In the genomic region with DNA sequence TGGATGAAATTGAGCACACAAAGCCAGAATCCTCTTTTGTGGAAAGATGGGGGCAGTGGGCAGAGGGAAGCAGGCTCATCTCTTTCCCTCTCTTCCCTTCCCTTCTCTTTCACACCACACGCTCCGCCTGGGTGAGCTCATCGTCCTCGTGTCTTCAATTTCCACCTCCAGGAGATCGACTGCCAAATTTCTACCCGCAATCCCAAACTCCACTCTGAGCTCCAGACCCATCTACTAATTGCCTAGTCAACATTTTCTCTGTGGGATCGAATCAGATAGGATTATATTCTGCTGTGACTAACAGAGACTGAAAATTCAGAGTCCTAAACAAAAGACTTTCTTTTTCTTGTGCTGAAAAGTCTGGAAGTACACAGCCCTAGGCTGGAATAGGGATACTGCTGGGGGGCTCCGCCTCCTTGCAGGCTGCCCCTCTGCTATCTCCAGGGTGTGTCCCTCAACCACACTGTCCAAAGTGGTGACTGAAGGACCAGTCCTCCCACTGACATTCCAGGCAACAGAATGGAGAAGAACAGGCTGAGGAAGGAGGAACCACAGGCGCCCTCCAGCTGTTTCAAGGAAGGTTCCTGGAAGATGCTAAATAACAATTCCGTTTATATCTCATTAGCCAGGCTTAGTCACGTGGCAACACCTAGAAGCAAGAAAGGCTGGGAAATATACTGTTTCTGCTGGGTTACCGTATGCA, we compare ENCODE assay signal across 7 cellular contexts. TPM values are rescaled to one million over a fixed set of nuclear protein-coding genes. Genes with fewer than 3 reads are reported as not detected.
DNase-seq lines count a peak whose midpoint lies in the region; TF ChIP-seq lines count a peak whose summit lies in the region.
"Had no signal": no experiment of that assay in that cellular context is flagged by ENCODE, and none has a peak within 500 bp of the region (broad histone marks: within the 10 kb centered on the region; RNA-seq: fewer than 3 reads in every experiment).

No MANE protein-coding gene starts in this region.

- POLR2A ChIA-PET in RWPE1 (lab: Yijun Ruan, JAX; ENCODE audit: low non-redundant PET) = no interaction called here

- H3K18ac ChIP-seq in mesenchymal stem cell (ENCODE audit: low read depth in 1 of 2, low read length in 2 of 2) = no peak overlapping the region

- peaks cover 2% of the 10 kb centered on the region for H3K4me1 ChIP-seq in mesenchymal stem cell (ENCODE audit: control insufficient read depth, insufficient read depth, low read depth, low read length)

- H3K9ac ChIP-seq in mesenchymal stem cell (ENCODE audit: low read length) = peak overlapping the region; percentile 84

- H4K91ac ChIP-seq in mesenchymal stem cell (ENCODE audit: low read length) = no peak overlapping the region

- H3K4ac ChIP-seq in mesenchymal stem cell (ENCODE audit: low read depth in 1 of 2, low read length in 2 of 2) = no peak overlapping the region

- H3K27ac ChIP-seq in mesenchymal stem cell (ENCODE audit: low read length, poor library complexity, severe bottlenecking) = no peak overlapping the region
- H3K27ac ChIP-seq in RWPE1 = no peak overlapping the region
- H3K27ac ChIP-seq: VCaP had no signal

- DNase-seq in AG09319 (ENCODE audit: extremely low read depth, low read depth) (peak; percentile 8), mesenchymal stem cell (no peak), NCI-H2196 (lab: John Stamatoyannopoulos, UW; ENCODE audit: unreplicated experiment) (no peak), RWPE1 (ENCODE audit: low spot score) (no peak)
- no peak for DNase-seq in central memory CD4-positive, alpha-beta T cell

- no peak overlapping the region for H2AK5ac ChIP-seq in mesenchymal stem cell (ENCODE audit: low read length, severe bottlenecking)

- no peak overlapping the region for H4K8ac ChIP-seq in mesenchymal stem cell (ENCODE audit: low read length)

- H2BK120ac ChIP-seq in mesenchymal stem cell (ENCODE audit: low read depth, low read length) = no peak overlapping the region

- CTCF ChIA-PET in RWPE1 (lab: Yijun Ruan, JAX) = interaction anchor here (0.7 to 1.2 kb wide), 4 partner anchors 11 to 164 kb away, joined by 3 to 6 read pairs (median 4); no protein-coding TSS in a partner anchor

- no peak overlapping the region for H3K4me2 ChIP-seq in mesenchymal stem cell (ENCODE audit: low read length, poor library complexity, severe bottlenecking)

- no peaks in the 10 kb centered on the region for H3K9me3 ChIP-seq in mesenchymal stem cell (ENCODE audit: control insufficient read depth, low read length)

- no peak overlapping the region for H3K14ac ChIP-seq in mesenchymal stem cell (ENCODE audit: low read length in 2 of 2)

- WGBS in mesenchymal stem cell = 79% methylated on average over 12 of the region's 12 CpGs

- H3K27me3 ChIP-seq in mesenchymal stem cell (ENCODE audit: control insufficient read depth in 1 of 2, insufficient read depth in 1 of 2, low read length in 2 of 2) = peaks cover 10 to 56% of the 10 kb centered on the region in 2 experiments

- H2BK15ac ChIP-seq in mesenchymal stem cell (ENCODE audit: low read depth, poor library complexity, severe bottlenecking) = no peak overlapping the region

- H3K36me3 ChIP-seq in mesenchymal stem cell (ENCODE audit: control insufficient read depth in 1 of 2, insufficient read depth in 2 of 2, low read depth in 1 of 2, low read length in 2 of 2) = no peaks in the 10 kb centered on the region

- H3K23ac ChIP-seq in mesenchymal stem cell (ENCODE audit: low read length in 2 of 2) = no peak overlapping the region

- TF ChIP-seq CTCF in AG09319 (IDR thresholded peaks at IDR 0.05; ENCODE audit: low read depth, low read length) (no peak), WI38 (IDR thresholded peaks at IDR 0.05; ENCODE audit: low read depth, low read length) (no peak), RWPE1 (conservative IDR thresholded peaks at IDR 0.05; ENCODE audit: low read depth) (no peak)

- H2AFZ ChIP-seq in mesenchymal stem cell (ENCODE audit: low read depth, low read length) = no peak overlapping the region

- H3K79me1 ChIP-seq in mesenchymal stem cell (replicated peaks; ENCODE audit: low read length, poor library complexity, severe bottlenecking) = no peaks in the 10 kb centered on the region

- 0 out of 2 replicates have a peak overlapping the region, but pooled peaks have one; percentile 27 for H3K4me3 ChIP-seq in WI38 (ENCODE audit: low read depth, low read length)
- H3K4me3 ChIP-seq in mesenchymal stem cell (ENCODE audit: insufficient read depth in 1 of 2, low read depth in 1 of 2, low read length in 2 of 2) = peak overlapping the region in 1 of 2 experiments; percentile 63

- H2BK5ac ChIP-seq in mesenchymal stem cell (ENCODE audit: low read depth, low read length, poor library complexity, severe bottlenecking) = no peak overlapping the region

- no peak overlapping the region for H2BK12ac ChIP-seq in mesenchymal stem cell (ENCODE audit: low read length in 2 of 2)

RNA-seq across cellular contexts. Expression of a gene that starts 5.0 kb away (rescaled TPM):
- 0.03 TPM for polyA plus RNA-seq in mesenchymal stem cell (2013, experiment 1 of 2)
- polyA plus RNA-seq in mesenchymal stem cell (2013, experiment 2 of 2) = 0.04 TPM

RNA-seq across cellular contexts. Expression of a gene that starts 15.1 kb away (rescaled TPM):
- not detected for polyA plus RNA-seq in mesenchymal stem cell (2013, experiment 1 of 2)
- polyA plus RNA-seq in mesenchymal stem cell (2013, experiment 2 of 2) = not detected

RNA-seq across cellular contexts. Expression of a gene that starts 40.1 kb away (rescaled TPM):
- polyA plus RNA-seq in mesenchymal stem cell (2013, experiment 1 of 2) = 39.5 TPM
- polyA plus RNA-seq in mesenchymal stem cell (2013, experiment 2 of 2) = 36.9 TPM

RNA-seq across cellular contexts. Expression of a gene that starts 45.7 kb away (rescaled TPM):
- 8.8 TPM for polyA plus RNA-seq in mesenchymal stem cell (2013, experiment 1 of 2)
- polyA plus RNA-seq in mesenchymal stem cell (2013, experiment 2 of 2) = 7.8 TPM

RNA-seq across cellular contexts. Expression of a gene that starts 53.8 kb away (rescaled TPM):
- 0.07 TPM for polyA plus RNA-seq in mesenchymal stem cell (2013, experiment 1 of 2)
- 0.07 TPM for polyA plus RNA-seq in mesenchymal stem cell (2013, experiment 2 of 2)
